ENCODE assay signal across 9 cellular contexts in genomic region chr17:49523706-49524472, GRCh38. TPM values are rescaled to one million over a fixed set of nuclear protein-coding genes. Genes with fewer than 3 reads are reported as not detected.
DNase-seq lines count a peak whose midpoint lies in the region; ATAC-seq and TF ChIP-seq lines count a peak whose summit lies in the region.
"Had no signal": no experiment of that assay in that cellular context is flagged by ENCODE, and none has a peak within 500 bp of the region (broad histone marks: within the 10 kb centered on the region; RNA-seq: fewer than 3 reads in every experiment).

No MANE protein-coding gene starts in this region.

- H3K36me3 Mint-ChIP-seq in activated B cell treated with CpG ODN at 0.5 μM for 24 hours (ENCODE audit: low read depth) (no peaks in the 10 kb centered on the region), neural progenitor cell (no peaks in the 10 kb centered on the region)

- H3K4me1 Mint-ChIP-seq in activated B cell treated with CpG ODN at 0.5 μM for 24 hours (peaks cover 2% of the 10 kb centered on the region), neural progenitor cell (peaks cover 25% of the 10 kb centered on the region)

- no peak overlapping the region for H3K9ac ChIP-seq in neural progenitor cell

- H3K4me3 Mint-ChIP-seq in activated B cell treated with CpG ODN at 0.5 μM for 24 hours (no peak overlapping the region), neural progenitor cell (no peak overlapping the region)

- H3K79me2 ChIP-seq in neural progenitor cell (ENCODE audit: low read depth): no peaks in the 10 kb centered on the region

- no peak for TF ChIP-seq CTCF in BE2C (IDR thresholded peaks at IDR 0.05; ENCODE audit: low read depth, low read length)
- TF ChIP-seq CTCF in activated B cell treated with CpG ODN at 0.5 μM for 24 hours (IDR thresholded peaks at IDR 0.05): no peak
- no peak for TF ChIP-seq CTCF in neural progenitor cell (IDR thresholded peaks at IDR 0.05)

- no peak overlapping the region for H3K27ac ChIP-seq in epithelial cell of prostate
- no peak overlapping the region for H3K27ac ChIP-seq in neural progenitor cell
- H3K27ac ChIP-seq: VCaP had no signal

- H3K36me3 ChIP-seq in BE2C: no peaks in the 10 kb centered on the region
- H3K36me3 ChIP-seq in neural progenitor cell: no peaks in the 10 kb centered on the region

- ATAC-seq in activated B cell treated with CpG ODN at 0.5 μM for 24 hours (ENCODE audit: low read depth) (peak; percentile 62), HG03432 (IDR thresholded peaks at IDR 0.05; ENCODE audit: unreplicated experiment) (no peak), GM21447 (IDR thresholded peaks at IDR 0.05; ENCODE audit: unreplicated experiment) (no peak), HG02759 (IDR thresholded peaks at IDR 0.05; ENCODE audit: unreplicated experiment) (no peak)

- no peaks in the 10 kb centered on the region for H3F3A ChIP-seq in neural progenitor cell (ENCODE audit: low read depth)

- H3K27me3 ChIP-seq in BE2C (no peaks in the 10 kb centered on the region), neural progenitor cell (no peaks in the 10 kb centered on the region)

- H3K4me1 ChIP-seq in BE2C (peaks cover 15% of the 10 kb centered on the region; the same call in 1 of the 2 replicates), neural progenitor cell (peaks cover 12% of the 10 kb centered on the region)

- H3K9me3 Mint-ChIP-seq in activated B cell treated with CpG ODN at 0.5 μM for 24 hours: no peaks in the 10 kb centered on the region
- H3K9me3 Mint-ChIP-seq in neural progenitor cell: no peaks in the 10 kb centered on the region

- H3K27me3 Mint-ChIP-seq in activated B cell treated with CpG ODN at 0.5 μM for 24 hours (peaks cover 22% of the 10 kb centered on the region), neural progenitor cell (ENCODE audit: insufficient read depth, low read depth) (peaks cover 3% of the 10 kb centered on the region)

- no peaks in the 10 kb centered on the region; the same call in 1 of the 2 replicates for H3K9me3 ChIP-seq in BE2C
- H3K9me3 ChIP-seq in neural progenitor cell (ENCODE audit: low read depth): no peaks in the 10 kb centered on the region

- intact Hi-C loops in activated B cell treated with CpG ODN at 0.5 μM for 24 hours (cut with micrococcal nuclease): no loop called here

- POLR2A ChIA-PET in activated B cell treated with CpG ODN at 0.5 μM for 24 hours (lab: Charles Lee): interaction anchor here (0.6 kb wide), 1 partner anchor 874 kb away, joined by 8 read pairs; no protein-coding TSS in a partner anchor

- CTCF ChIA-PET in activated B cell treated with CpG ODN at 0.5 μM for 24 hours (lab: Charles Lee): no interaction called here

- DNase-seq in BE2C (peak; percentile 48), HPDE6-E6E7 (ENCODE audit: extremely low spot score) (peak; percentile 100), activated B cell treated with CpG ODN at 0.5 μM for 24 hours (no peak), epithelial cell of prostate (ENCODE audit: low read depth, low spot score) (peak; percentile 76), neural progenitor cell (ENCODE audit: low spot score) (no peak)

- H3K4me3 ChIP-seq in BE2C (ENCODE audit: low read depth, low read length) (no peak overlapping the region), neural progenitor cell (no peak overlapping the region)

- H4K20me1 ChIP-seq in neural progenitor cell (ENCODE audit: low read depth): no peaks in the 10 kb centered on the region

- no peak overlapping the region for H2AFZ ChIP-seq in neural progenitor cell (replicated peaks)

- H3K27ac Mint-ChIP-seq in activated B cell treated with CpG ODN at 0.5 μM for 24 hours: no peak overlapping the region
- H3K27ac Mint-ChIP-seq in neural progenitor cell: no peak overlapping the region

- no peak overlapping the region for H3K4me2 ChIP-seq in neural progenitor cell

RNA-seq across cellular contexts. Expression of gene NGFR, which starts 28.8 kb away (rescaled TPM):
- 0.48 TPM for polyA plus RNA-seq in BE2C (2012; ENCODE audit: insufficient read depth, insufficient read length, low read depth)
- 1.2 and 1.3 TPM in 2 replicates for total RNA-seq in activated B cell treated with CpG ODN at 0.5 μM for 24 hours
- 6.6 and 18.4 TPM in 2 replicates for total RNA-seq in neural progenitor cell (ENCODE audit: low replicate concordance)

RNA-seq across cellular contexts. Expression of gene NXPH3, which starts 51.8 kb away (rescaled TPM):
- not detected for polyA plus RNA-seq in BE2C (2012; ENCODE audit: insufficient read depth, insufficient read length, low read depth)
- not detected in 2 replicates for total RNA-seq in activated B cell treated with CpG ODN at 0.5 μM for 24 hours
- total RNA-seq in neural progenitor cell (ENCODE audit: low replicate concordance): 3.6 and 10.7 TPM in 2 replicates

Comparison
In these comparisons a context has a peak if more than half of its experiments do, and no peak if none do; other contexts are left out.
1. DNase-seq: peak in BE2C (single experiment), HPDE6-E6E7 (single experiment) and epithelial cell of prostate (single experiment); none in activated B cell treated with CpG ODN at 0.5 μM for 24 hours (single experiment) and neural progenitor cell (single experiment).